In the genomic region with DNA sequence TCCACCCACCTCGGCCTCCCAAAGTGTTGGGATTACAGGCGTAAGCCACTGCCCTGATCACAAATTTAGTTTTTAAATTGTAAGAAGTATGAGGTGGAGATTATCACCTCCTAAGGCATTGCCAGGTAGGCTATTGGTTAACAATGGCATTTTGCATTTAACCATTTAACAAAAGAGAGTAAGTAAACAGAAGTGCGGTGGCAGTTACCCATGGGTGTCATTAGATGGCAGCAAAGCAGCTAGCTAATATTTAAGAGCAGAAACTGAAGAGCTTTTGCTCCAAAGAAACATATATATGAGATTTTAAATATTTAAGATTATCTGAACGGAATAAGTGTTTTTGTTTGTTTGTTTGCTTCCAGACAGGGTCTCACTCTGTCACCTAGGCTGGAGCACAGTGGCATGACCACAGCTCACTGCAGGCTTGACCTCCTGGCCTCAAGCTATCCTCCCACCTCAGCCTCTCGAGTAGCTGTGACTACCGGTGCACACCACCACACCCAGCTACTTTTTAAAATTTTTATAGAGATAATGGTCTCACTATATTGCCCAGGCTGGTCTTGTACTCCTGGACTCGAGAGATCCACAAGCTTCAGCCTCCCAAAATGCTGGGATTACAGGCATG, we compare ENCODE assay signal across 8 cellular contexts.
DNase-seq lines count a peak whose midpoint lies in the region; ATAC-seq, FAIRE-seq and TF ChIP-seq lines count a peak whose summit lies in the region.

No MANE protein-coding gene starts in this region.

- peaks cover 3 to 26% of the 10 kb centered on the region in 2 donors for H3K27me3 Mint-ChIP-seq in CD8-positive, alpha-beta memory T cell

- no peaks in the 10 kb centered on the region for H3K9me3 Mint-ChIP-seq in CD8-positive, alpha-beta memory T cell

- CTCF ChIA-PET in CD8-positive, alpha-beta memory T cell (lab: Charles Lee): interaction anchor here (0.9 to 1.3 kb wide), 2 partner anchors 10 to 14 kb away, joined by 3 to 4 read pairs; no protein-coding TSS in a partner anchor

- no peak overlapping the region for H3K4me2 ChIP-seq in DOHH2 (ENCODE audit: low read length)
- no peak overlapping the region for H3K4me2 ChIP-seq in keratinocyte (ENCODE audit: control insufficient read depth, extremely low read depth, insufficient read depth, low read depth, low read length)

- TF ChIP-seq CTCF in DOHH2 (IDR thresholded peaks at IDR 0.05; ENCODE audit: low read depth, low read length, poor library complexity, severe bottlenecking) (peak; percentile 84), VCaP (conservative IDR thresholded peaks at IDR 0.05) (peak; percentile 95), keratinocyte (optimal IDR thresholded peaks at IDR 0.05 in 1 of 3, IDR thresholded peaks at IDR 0.05 in 1 of 3, conservative IDR thresholded peaks at IDR 0.05 in 1 of 3; ENCODE audit: extremely low read depth in 1 of 3, insufficient read depth in 2 of 3, low read length in 3 of 3) (peak; percentile 31 to 73 (median 63))

- H3K9ac ChIP-seq in keratinocyte (ENCODE audit: control insufficient read depth, extremely low read depth, insufficient read depth, low read length): no peak overlapping the region

- H3K36me3 Mint-ChIP-seq in CD8-positive, alpha-beta memory T cell: no peaks in the 10 kb centered on the region

- H3K4me3 ChIP-seq in DOHH2 (ENCODE audit: low read length) (no peak overlapping the region), keratinocyte (ENCODE audit: control insufficient read depth in 2 of 3, extremely low read depth in 1 of 3, insufficient read depth in 2 of 3, low read depth in 1 of 3, low read length in 3 of 3) (no peak overlapping the region)
- H3K4me3 ChIP-seq in CD8-positive, alpha-beta memory T cell (ENCODE audit: low read length): no peak overlapping the region

- H3K27ac Mint-ChIP-seq in CD8-positive, alpha-beta memory T cell: no peak overlapping the region

- no peak overlapping the region for H2AFZ ChIP-seq in keratinocyte (ENCODE audit: control insufficient read depth, low read length)

- ATAC-seq in GM21515 (IDR thresholded peaks at IDR 0.05; ENCODE audit: unreplicated experiment): peak; percentile 63

- FAIRE-seq in keratinocyte (lab: Jason Lieb, UNC): no peak

- H3K4me1 Mint-ChIP-seq in CD8-positive, alpha-beta memory T cell: peaks cover 5 to 14% (median 13%) of the 10 kb centered on the region in 3 donors

- H3K9me1 ChIP-seq in keratinocyte (ENCODE audit: control insufficient read depth, extremely low read depth, insufficient read depth, low read length): no peaks in the 10 kb centered on the region

- H3K79me2 ChIP-seq in DOHH2 (ENCODE audit: control insufficient read depth, low read length) (no peaks in the 10 kb centered on the region), keratinocyte (ENCODE audit: control insufficient read depth, insufficient read depth, low read length) (no peaks in the 10 kb centered on the region)

- dilution Hi-C loops in keratinocyte (cut with MboI; ENCODE audit: extremely low pct_ligation_motif_present, low sequenced_read_pairs): no loop called here

- H3K4me3 Mint-ChIP-seq in CD8-positive, alpha-beta memory T cell: no peak overlapping the region

- no peaks in the 10 kb centered on the region for H3F3A ChIP-seq in DOHH2 (ENCODE audit: control insufficient read depth, insufficient read depth)

- H4K20me1 ChIP-seq in DOHH2 (ENCODE audit: control insufficient read depth, insufficient read depth, low read depth, low read length): no peaks in the 10 kb centered on the region
- no peaks in the 10 kb centered on the region for H4K20me1 ChIP-seq in keratinocyte (ENCODE audit: control insufficient read depth, extremely low read depth, insufficient read depth, low read length)

- no peak overlapping the region for H3K27ac ChIP-seq in DOHH2 (ENCODE audit: low read depth, low read length)
- no peak overlapping the region for H3K27ac ChIP-seq in VCaP
- H3K27ac ChIP-seq in keratinocyte (ENCODE audit: control insufficient read depth, insufficient read depth, low read length): no peak overlapping the region
- H3K27ac ChIP-seq in CD8-positive, alpha-beta memory T cell (ENCODE audit: low read depth, low read length): no peak overlapping the region

- peak; percentile 53 for DNase-seq in NCI-H1092 treated with DMSO at 0.1 percent for 48 hours (lab: John Stamatoyannopoulos, UW)
- no peak for DNase-seq in keratinocyte (ENCODE audit: low read depth, low spot score)
- no peak for DNase-seq in cerebellar nuclear complex (lab: John Stamatoyannopoulos, UW)
- no peak for DNase-seq in CD8-positive, alpha-beta memory T cell
- DNase-seq in stimulated activated CD4-positive, alpha-beta T cell treated with anti-CD3 and anti-CD28 coated beads, Interleukin-15, amount 100 ng/mL, for 24 hours: no peak

- H3K9me3 ChIP-seq in DOHH2 (ENCODE audit: control insufficient read depth, insufficient read depth, low read length) (no peaks in the 10 kb centered on the region), keratinocyte (ENCODE audit: control insufficient read depth, low read depth, low read length) (no peaks in the 10 kb centered on the region)
- no peaks in the 10 kb centered on the region for H3K9me3 ChIP-seq in CD8-positive, alpha-beta memory T cell (ENCODE audit: low read length)

- H3K4me1 ChIP-seq in DOHH2 (ENCODE audit: control insufficient read depth, low read length): peaks cover 12% of the 10 kb centered on the region
- H3K4me1 ChIP-seq in keratinocyte (ENCODE audit: control insufficient read depth, extremely low read depth, insufficient read depth, low read length): no peaks in the 10 kb centered on the region
- H3K4me1 ChIP-seq in CD8-positive, alpha-beta memory T cell (ENCODE audit: insufficient read depth, low read length): no peaks in the 10 kb centered on the region

- peaks cover 31% of the 10 kb centered on the region for H3K27me3 ChIP-seq in DOHH2 (ENCODE audit: control insufficient read depth, low read length)
- no peaks in the 10 kb centered on the region for H3K27me3 ChIP-seq in keratinocyte (ENCODE audit: control insufficient read depth, extremely low read depth, insufficient read depth, low read length)
- H3K27me3 ChIP-seq in CD8-positive, alpha-beta memory T cell (ENCODE audit: insufficient read depth, low read length, poor library complexity, severe bottlenecking): peaks cover 7% of the 10 kb centered on the region

- no peaks in the 10 kb centered on the region for H3K9me2 ChIP-seq in DOHH2 (replicated peaks; ENCODE audit: control insufficient read depth, low read length)

- POLR2A ChIA-PET in CD8-positive, alpha-beta memory T cell (lab: Charles Lee): no interaction called here

- H3K36me3 ChIP-seq in DOHH2 (ENCODE audit: control insufficient read depth, low read length) (no peaks in the 10 kb centered on the region), keratinocyte (ENCODE audit: control insufficient read depth in 2 of 2, extremely low read depth in 1 of 2, insufficient read depth in 2 of 2, low read length in 2 of 2) (no peaks in the 10 kb centered on the region)
- H3K36me3 ChIP-seq in CD8-positive, alpha-beta memory T cell (ENCODE audit: insufficient read depth, low read length): no peaks in the 10 kb centered on the region
